Comparison of ENCODE assay signal across 13 cellular contexts in genomic region chr3:30623375-30623774, GRCh38. TPM values are rescaled to one million over a fixed set of nuclear protein-coding genes. Genes with fewer than 3 reads are reported as not detected.
A peak's percentile ranks its signal among the peaks of the same experiment; 100 is the strongest.
DNase-seq lines count a peak whose midpoint lies in the region; ATAC-seq and TF ChIP-seq lines count a peak whose summit lies in the region.
"Had no signal": no experiment of that assay in that cellular context is flagged by ENCODE, and none has a peak within 500 bp of the region (broad histone marks: within the 10 kb centered on the region; RNA-seq: fewer than 3 reads in every experiment).

No MANE protein-coding gene starts in this region.

- no peak overlapping the region for H2BK5ac ChIP-seq in IMR-90 (ENCODE audit: low read depth, low read length, poor library complexity, severe bottlenecking)

- H3K18ac ChIP-seq in IMR-90 (ENCODE audit: low read depth, low read length), result peak overlapping the region; percentile 4; the same call in 1 of the 2 replicates

- CTCF ChIA-PET in IMR-90 (lab: Yijun Ruan, JAX), result no interaction called here

- no peaks in the 10 kb centered on the region for H3K9me3 ChIP-seq in IMR-90 (ENCODE audit: control insufficient read depth, insufficient read depth, low read length)
- H3K9me3 ChIP-seq in neutrophil, result no peaks in the 10 kb centered on the region
- H3K9me3 ChIP-seq: sigmoid colon had no signal

- H3K36me3 Mint-ChIP-seq in T-helper 1 cell treated with Interleukin-12 subunit alpha and Interleukin-12 subunit beta and Interleukin-4 antibody, amounts not matched to agents 30 μg/mL and 1 μg/mL, for 36 hours (ENCODE audit: low read depth), result peaks cover 46% of the 10 kb centered on the region
- H3K36me3 Mint-ChIP-seq in activated naive CD8-positive, alpha-beta T cell treated with anti-CD3 and anti-CD28 coated beads, Interleukin-2, amount 10 ng/mL, durations not matched to agents 7 days and 5 days, result peaks cover 50% of the 10 kb centered on the region
- peaks cover 18% of the 10 kb centered on the region for H3K36me3 Mint-ChIP-seq in nephron progenitor cell (ENCODE audit: low read depth)

- H4K20me1 ChIP-seq in IMR-90 (ENCODE audit: insufficient read depth, low read length), result peaks cover 22% of the 10 kb centered on the region; the same call in 1 of the 2 replicates

- WGBS in IMR-90 (ENCODE audit: extremely low coverage in 2 of 2, insufficient read length in 1 of 2), 2 experiments, result no CpG with 5 or more reads among the region's 5 CpGs

- H3K27me3 Mint-ChIP-seq in T-helper 1 cell treated with Interleukin-12 subunit alpha and Interleukin-12 subunit beta and Interleukin-4 antibody, amounts not matched to agents 30 μg/mL and 1 μg/mL, for 36 hours (ENCODE audit: low read depth), result no peaks in the 10 kb centered on the region
- no peaks in the 10 kb centered on the region for H3K27me3 Mint-ChIP-seq in activated naive CD8-positive, alpha-beta T cell treated with anti-CD3 and anti-CD28 coated beads, Interleukin-2, amount 10 ng/mL, durations not matched to agents 7 days and 5 days
- H3K27me3 Mint-ChIP-seq in nephron progenitor cell (ENCODE audit: low read depth, poor library complexity), result peaks cover 4% of the 10 kb centered on the region
- H3K27me3 Mint-ChIP-seq: type B pancreatic cell had no signal

- H3K4ac ChIP-seq in IMR-90 (ENCODE audit: low read depth, low read length), result no peak overlapping the region

- TF ChIP-seq RAD21 in IMR-90 (IDR thresholded peaks at IDR 0.05; ENCODE audit: low read length), result no peak

- in situ Hi-C loops in IMR-90 (cut with MboI; ENCODE audit: low sequenced_read_pairs), result no loop called here

- H3K27me3 ChIP-seq in IMR-90 (ENCODE audit: control insufficient read depth, insufficient read depth, low read length), result no peaks in the 10 kb centered on the region
- no peaks in the 10 kb centered on the region for H3K27me3 ChIP-seq in neutrophil
- H3K27me3 ChIP-seq: sigmoid colon had no signal

- no peak overlapping the region for H2AK9ac ChIP-seq in IMR-90 (replicated peaks; ENCODE audit: low read depth, low read length, poor library complexity)

- H3K23ac ChIP-seq in IMR-90 (ENCODE audit: low read depth, low read length), result no peak overlapping the region

- H3K36me3 ChIP-seq in IMR-90 (ENCODE audit: control insufficient read depth, insufficient read depth, low read length) (peaks cover 4% of the 10 kb centered on the region; the same call in 1 of the 2 replicates), neutrophil (peaks cover 50% of the 10 kb centered on the region)

- no peak overlapping the region for H3K4me2 ChIP-seq in IMR-90 (ENCODE audit: low read depth, low read length)

- no peak for TF ChIP-seq POLR2A in IMR-90 (IDR thresholded peaks at IDR 0.05; ENCODE audit: low read depth, low read length)

- H3K4me1 ChIP-seq in IMR-90 (ENCODE audit: control insufficient read depth, insufficient read depth, low read length) (peaks cover 13% of the 10 kb centered on the region), neutrophil (ENCODE audit: control insufficient read depth in 1 of 2, insufficient read depth in 1 of 2, low read depth in 1 of 2, low read length in 1 of 2) (peaks cover 50 to 71% of the 10 kb centered on the region in 2 experiments)

- no peak overlapping the region for H4K91ac ChIP-seq in IMR-90 (ENCODE audit: insufficient read depth, low read depth, low read length)

- POLR2A ChIA-PET in IMR-90 (lab: Charles Lee; ENCODE audit: unreplicated experiment), result interaction anchor here (0.6 kb wide), 1 partner anchor 101 kb away, joined by 4 read pairs; no protein-coding TSS in a partner anchor
- POLR2A ChIA-PET in activated naive CD8-positive, alpha-beta T cell treated with anti-CD3 and anti-CD28 coated beads, Interleukin-2, amount 10 ng/mL, durations not matched to agents 7 days and 5 days (lab: Charles Lee), result interaction anchor here (0.7 to 3.8 kb wide), 6 partner anchors 10 to 442 kb away, joined by 3 to 13 read pairs (median 6); partner anchors contain the start of gene TGFBR2

- H3K27ac ChIP-seq in IMR-90 (ENCODE audit: insufficient read depth, low read length) (no peak overlapping the region), neutrophil (peak overlapping the region; percentile 57)

- H3K14ac ChIP-seq in IMR-90 (replicated peaks; ENCODE audit: low read depth, low read length), result 0 out of 2 replicates have a peak overlapping the region, but pooled peaks have one; percentile 17

- H2BK120ac ChIP-seq in IMR-90 (ENCODE audit: low read depth, low read length), result no peak overlapping the region

- peak overlapping the region; percentile 11; the same call in 1 of the 2 replicates for H2AK5ac ChIP-seq in IMR-90 (ENCODE audit: low read depth, low read length)

- H3K9ac ChIP-seq in IMR-90 (ENCODE audit: low read depth, low read length), result no peak overlapping the region

- H3K4me3 Mint-ChIP-seq in T-helper 1 cell treated with Interleukin-12 subunit alpha and Interleukin-12 subunit beta and Interleukin-4 antibody, amounts not matched to agents 30 μg/mL and 1 μg/mL, for 36 hours, result peak overlapping the region; percentile 38
- H3K4me3 Mint-ChIP-seq in activated naive CD8-positive, alpha-beta T cell treated with anti-CD3 and anti-CD28 coated beads, Interleukin-2, amount 10 ng/mL, durations not matched to agents 7 days and 5 days, result peak overlapping the region; percentile 65
- no peak overlapping the region for H3K4me3 Mint-ChIP-seq in nephron progenitor cell
- H3K4me3 Mint-ChIP-seq: type B pancreatic cell had no signal

- H3K4me3 ChIP-seq in IMR-90 (ENCODE audit: insufficient read depth, low read depth, low read length), result no peak overlapping the region
- no peak overlapping the region for H3K4me3 ChIP-seq in neutrophil (ENCODE audit: low read depth in 1 of 2, low read length in 1 of 2)
- H3K4me3 ChIP-seq: sigmoid colon had no signal

- BruUV-seq in IMR-90 (replicated peaks; lab: Mats Ljungman, UMichigan), result no TSS peak

- no peak overlapping the region for H4K5ac ChIP-seq in IMR-90 (ENCODE audit: low read depth, low read length)

- no peak overlapping the region for H2BK15ac ChIP-seq in IMR-90 (ENCODE audit: low read depth, low read length)

- intact Hi-C loops in IMR-90 (cut with micrococcal nuclease), result no loop called here

- no peak for ATAC-seq in IMR-90 (ENCODE audit: low read depth)
- peak; percentile 22 for ATAC-seq in activated naive CD8-positive, alpha-beta T cell treated with anti-CD3 and anti-CD28 coated beads, Interleukin-2, amount 10 ng/mL, durations not matched to agents 7 days and 5 days (ENCODE audit: low read depth)
- no peak for ATAC-seq in HG02763 (IDR thresholded peaks at IDR 0.05; ENCODE audit: unreplicated experiment)

- no peak overlapping the region for H2BK20ac ChIP-seq in IMR-90 (ENCODE audit: low read depth, low read length)

- no peak overlapping the region for H3K56ac ChIP-seq in IMR-90 (ENCODE audit: extremely low read depth, insufficient read depth, low read length)

- no peak for TF ChIP-seq CTCF in IMR-90 (conservative IDR thresholded peaks at IDR 0.05; ENCODE audit: low read depth, low read length)
- TF ChIP-seq CTCF in neutrophil (IDR thresholded peaks at IDR 0.05), result no peak
- no peak for TF ChIP-seq CTCF in nephron progenitor cell (IDR thresholded peaks at IDR 0.05)

- H3K9me1 ChIP-seq in IMR-90 (ENCODE audit: insufficient read depth, low read length), result peaks cover 12% of the 10 kb centered on the region

- dilution Hi-C loops in IMR-90 (cut with HindIII; ENCODE audit: low sequenced_read_pairs, unreplicated experiment), result no loop called here

- no peak overlapping the region for H2AFZ ChIP-seq in IMR-90 (replicated peaks; ENCODE audit: low read length, poor library complexity)

- peak overlapping the region; percentile 83 for H3K27ac Mint-ChIP-seq in T-helper 1 cell treated with Interleukin-12 subunit alpha and Interleukin-12 subunit beta and Interleukin-4 antibody, amounts not matched to agents 30 μg/mL and 1 μg/mL, for 36 hours
- H3K27ac Mint-ChIP-seq in activated naive CD8-positive, alpha-beta T cell treated with anti-CD3 and anti-CD28 coated beads, Interleukin-2, amount 10 ng/mL, durations not matched to agents 7 days and 5 days, result peak overlapping the region; percentile 86
- no peak overlapping the region for H3K27ac Mint-ChIP-seq in nephron progenitor cell
- H3K27ac Mint-ChIP-seq: type B pancreatic cell had no signal

- H4K8ac ChIP-seq in IMR-90 (ENCODE audit: low read depth in 2 of 2, low read length in 2 of 2), result no peak overlapping the region

- H3K9me3 Mint-ChIP-seq in T-helper 1 cell treated with Interleukin-12 subunit alpha and Interleukin-12 subunit beta and Interleukin-4 antibody, amounts not matched to agents 30 μg/mL and 1 μg/mL, for 36 hours, result no peaks in the 10 kb centered on the region
- no peaks in the 10 kb centered on the region for H3K9me3 Mint-ChIP-seq in activated naive CD8-positive, alpha-beta T cell treated with anti-CD3 and anti-CD28 coated beads, Interleukin-2, amount 10 ng/mL, durations not matched to agents 7 days and 5 days
- no peaks in the 10 kb centered on the region for H3K9me3 Mint-ChIP-seq in nephron progenitor cell
- H3K9me3 Mint-ChIP-seq: type B pancreatic cell had no signal

- no peak for DNase-seq in T-helper 1 cell
- DNase-seq in IMR-90, result peak; percentile 55
- no peak for DNase-seq in activated naive CD8-positive, alpha-beta T cell treated with anti-CD3 and anti-CD28 coated beads, Interleukin-2, amount 10 ng/mL, durations not matched to agents 7 days and 5 days
- no peak for DNase-seq in activated CD8-positive, alpha-beta memory T cell treated with anti-CD3 and anti-CD28 coated beads, Interleukin-2, amount 50 U/mL, for 4 hours
- DNase-seq in nephron progenitor cell, result no peak
- DNase-seq: 8988T, caudate nucleus, DMS79 treated with DMSO at 0.1 percent for 48 hours, sigmoid colon had no signal

- H3K4me1 Mint-ChIP-seq in T-helper 1 cell treated with Interleukin-12 subunit alpha and Interleukin-12 subunit beta and Interleukin-4 antibody, amounts not matched to agents 30 μg/mL and 1 μg/mL, for 36 hours (ENCODE audit: low read depth), result peaks cover 67% of the 10 kb centered on the region
- H3K4me1 Mint-ChIP-seq in activated naive CD8-positive, alpha-beta T cell treated with anti-CD3 and anti-CD28 coated beads, Interleukin-2, amount 10 ng/mL, durations not matched to agents 7 days and 5 days, result peaks cover 85% of the 10 kb centered on the region
- peaks cover 1% of the 10 kb centered on the region for H3K4me1 Mint-ChIP-seq in nephron progenitor cell

- peaks cover 31 to 72% of the 10 kb centered on the region in 2 experiments for H3K79me1 ChIP-seq in IMR-90 (ENCODE audit: low read depth in 1 of 2, low read length in 2 of 2)

TF ChIP-seq in IMR-90, 13 proteins besides CTCF, POLR2A, EP300 and RAD21 (continues in another document):
- TF ChIP-seq MXI1 (IDR thresholded peaks at IDR 0.05; ENCODE audit: borderline replicate concordance, low read depth, low read length) (no peak), NFE2L2 (IDR thresholded peaks at IDR 0.05; ENCODE audit: low read depth, low read length) (no peak), CHD1 (IDR thresholded peaks at IDR 0.05; ENCODE audit: low read depth, low read length) (no peak), CEBPB (IDR thresholded peaks at IDR 0.05; ENCODE audit: low read depth, low read length) (no peak)

RNA-seq across cellular contexts. Expression of gene TGFBR2, which starts 17.0 kb away (rescaled TPM):
- 87.5 and 89.7 TPM in 2 replicates for total RNA-seq in IMR-90 (2012; rRNA removed)
- 58.1 and 63.7 TPM in 2 replicates for polyA plus RNA-seq in IMR-90 (2012; rRNA removed)
- 34.9 and 52.0 TPM in 2 replicates for polyA plus RNA-seq in IMR-90 (2012; cell fraction: cytosol; rRNA removed)
- polyA plus RNA-seq in IMR-90 (2012; cell fraction: nucleus; rRNA removed; ENCODE audit: low replicate concordance), result 17.3 and 35.9 TPM in 2 replicates
- 10 to 100 TPM; 86.9 to 92.2 TPM for total RNA-seq in activated naive CD8-positive, alpha-beta T cell treated with anti-CD3 and anti-CD28 coated beads, Interleukin-2, amount 10 ng/mL, durations not matched to agents 7 days and 5 days
